ENCODE assay signal across 1 cellular context in the genomic region with DNA sequence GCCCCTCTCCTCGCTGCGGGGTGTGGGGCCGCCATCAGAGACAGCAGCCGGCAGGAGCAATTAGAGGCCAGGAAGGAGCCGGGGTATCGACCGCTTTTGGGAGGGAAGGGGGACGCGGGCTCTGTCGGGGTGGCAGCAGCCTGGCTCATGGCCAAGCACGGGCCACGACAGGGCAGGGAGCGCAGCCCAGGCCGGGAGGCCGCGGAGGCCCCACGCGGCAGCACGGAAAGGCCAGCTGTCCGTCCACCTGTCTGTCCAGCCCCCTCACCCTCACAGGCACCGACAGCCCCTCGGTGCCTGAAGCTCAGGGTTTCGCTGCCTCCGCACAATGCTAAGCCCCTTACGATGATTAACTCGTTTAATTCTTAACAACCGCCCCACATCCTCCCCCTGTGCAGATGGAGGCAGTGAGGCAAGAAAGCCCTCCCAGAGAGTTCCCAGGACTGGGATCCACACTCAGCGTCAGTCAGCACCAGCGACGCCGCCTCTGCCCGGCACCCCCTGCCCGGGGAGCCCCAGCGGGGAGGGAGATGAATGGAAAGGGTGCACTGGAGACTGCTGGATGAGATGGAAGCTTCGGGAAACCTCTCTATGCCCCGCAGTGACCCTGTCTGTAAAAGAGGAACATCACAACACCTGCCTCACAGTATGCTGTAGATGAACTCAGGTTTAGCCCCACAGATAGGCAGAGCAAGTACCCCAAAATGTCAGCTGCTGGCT.
TF ChIP-seq lines count a peak whose summit lies in the region.

No MANE protein-coding gene starts in this region.

TF ChIP-seq in GM23338, 12 proteins besides CTCF, POLR2A, EP300 and RAD21 (continued from another document):
- TF ChIP-seq, protein P1, sequence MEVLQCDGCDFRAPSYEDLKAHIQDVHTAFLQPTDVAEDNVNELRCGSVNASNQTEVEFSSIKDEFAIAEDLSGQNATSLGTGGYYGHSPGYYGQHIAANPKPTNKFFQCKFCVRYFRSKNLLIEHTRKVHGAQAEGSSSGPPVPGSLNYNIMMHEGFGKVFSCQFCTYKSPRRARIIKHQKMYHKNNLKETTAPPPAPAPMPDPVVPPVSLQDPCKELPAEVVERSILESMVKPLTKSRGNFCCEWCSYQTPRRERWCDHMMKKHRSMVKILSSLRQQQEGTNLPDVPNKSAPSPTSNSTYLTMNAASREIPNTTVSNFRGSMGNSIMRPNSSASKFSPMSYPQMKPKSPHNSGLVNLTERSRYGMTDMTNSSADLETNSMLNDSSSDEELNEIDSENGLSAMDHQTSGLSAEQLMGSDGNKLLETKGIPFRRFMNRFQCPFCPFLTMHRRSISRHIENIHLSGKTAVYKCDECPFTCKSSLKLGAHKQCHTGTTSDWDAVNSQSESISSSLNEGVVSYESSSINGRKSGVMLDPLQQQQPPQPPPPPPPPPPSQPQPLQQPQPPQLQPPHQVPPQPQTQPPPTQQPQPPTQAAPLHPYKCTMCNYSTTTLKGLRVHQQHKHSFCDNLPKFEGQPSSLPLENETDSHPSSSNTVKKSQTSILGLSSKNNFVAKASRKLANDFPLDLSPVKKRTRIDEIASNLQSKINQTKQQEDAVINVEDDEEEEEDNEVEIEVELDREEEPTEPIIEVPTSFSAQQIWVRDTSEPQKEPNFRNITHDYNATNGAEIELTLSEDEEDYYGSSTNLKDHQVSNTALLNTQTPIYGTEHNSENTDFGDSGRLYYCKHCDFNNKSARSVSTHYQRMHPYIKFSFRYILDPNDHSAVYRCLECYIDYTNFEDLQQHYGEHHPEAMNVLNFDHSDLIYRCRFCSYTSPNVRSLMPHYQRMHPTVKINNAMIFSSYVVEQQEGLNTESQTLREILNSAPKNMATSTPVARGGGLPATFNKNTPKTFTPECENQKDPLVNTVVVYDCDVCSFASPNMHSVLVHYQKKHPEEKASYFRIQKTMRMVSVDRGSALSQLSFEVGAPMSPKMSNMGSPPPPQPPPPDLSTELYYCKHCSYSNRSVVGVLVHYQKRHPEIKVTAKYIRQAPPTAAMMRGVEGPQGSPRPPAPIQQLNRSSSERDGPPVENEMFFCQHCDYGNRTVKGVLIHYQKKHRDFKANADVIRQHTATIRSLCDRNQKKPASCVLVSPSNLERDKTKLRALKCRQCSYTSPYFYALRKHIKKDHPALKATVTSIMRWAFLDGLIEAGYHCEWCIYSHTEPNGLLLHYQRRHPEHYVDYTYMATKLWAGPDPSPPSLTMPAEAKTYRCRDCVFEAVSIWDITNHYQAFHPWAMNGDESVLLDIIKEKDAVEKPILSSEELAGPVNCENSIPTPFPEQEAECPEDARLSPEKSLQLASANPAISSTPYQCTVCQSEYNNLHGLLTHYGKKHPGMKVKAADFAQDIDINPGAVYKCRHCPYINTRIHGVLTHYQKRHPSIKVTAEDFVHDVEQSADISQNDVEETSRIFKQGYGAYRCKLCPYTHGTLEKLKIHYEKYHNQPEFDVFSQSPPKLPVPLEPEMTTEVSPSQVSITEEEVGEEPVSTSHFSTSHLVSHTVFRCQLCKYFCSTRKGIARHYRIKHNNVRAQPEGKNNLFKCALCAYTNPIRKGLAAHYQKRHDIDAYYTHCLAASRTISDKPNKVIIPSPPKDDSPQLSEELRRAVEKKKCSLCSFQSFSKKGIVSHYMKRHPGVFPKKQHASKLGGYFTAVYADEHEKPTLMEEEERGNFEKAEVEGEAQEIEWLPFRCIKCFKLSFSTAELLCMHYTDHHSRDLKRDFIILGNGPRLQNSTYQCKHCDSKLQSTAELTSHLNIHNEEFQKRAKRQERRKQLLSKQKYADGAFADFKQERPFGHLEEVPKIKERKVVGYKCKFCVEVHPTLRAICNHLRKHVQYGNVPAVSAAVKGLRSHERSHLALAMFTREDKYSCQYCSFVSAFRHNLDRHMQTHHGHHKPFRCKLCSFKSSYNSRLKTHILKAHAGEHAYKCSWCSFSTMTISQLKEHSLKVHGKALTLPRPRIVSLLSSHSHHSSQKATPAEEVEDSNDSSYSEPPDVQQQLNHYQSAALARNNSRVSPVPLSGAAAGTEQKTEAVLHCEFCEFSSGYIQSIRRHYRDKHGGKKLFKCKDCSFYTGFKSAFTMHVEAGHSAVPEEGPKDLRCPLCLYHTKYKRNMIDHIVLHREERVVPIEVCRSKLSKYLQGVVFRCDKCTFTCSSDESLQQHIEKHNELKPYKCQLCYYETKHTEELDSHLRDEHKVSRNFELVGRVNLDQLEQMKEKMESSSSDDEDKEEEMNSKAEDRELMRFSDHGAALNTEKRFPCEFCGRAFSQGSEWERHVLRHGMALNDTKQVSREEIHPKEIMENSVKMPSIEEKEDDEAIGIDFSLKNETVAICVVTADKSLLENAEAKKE (CRISPR knock-in tag; IDR thresholded peaks at IDR 0.05) = no peak
- TF ChIP-seq, protein P2, sequence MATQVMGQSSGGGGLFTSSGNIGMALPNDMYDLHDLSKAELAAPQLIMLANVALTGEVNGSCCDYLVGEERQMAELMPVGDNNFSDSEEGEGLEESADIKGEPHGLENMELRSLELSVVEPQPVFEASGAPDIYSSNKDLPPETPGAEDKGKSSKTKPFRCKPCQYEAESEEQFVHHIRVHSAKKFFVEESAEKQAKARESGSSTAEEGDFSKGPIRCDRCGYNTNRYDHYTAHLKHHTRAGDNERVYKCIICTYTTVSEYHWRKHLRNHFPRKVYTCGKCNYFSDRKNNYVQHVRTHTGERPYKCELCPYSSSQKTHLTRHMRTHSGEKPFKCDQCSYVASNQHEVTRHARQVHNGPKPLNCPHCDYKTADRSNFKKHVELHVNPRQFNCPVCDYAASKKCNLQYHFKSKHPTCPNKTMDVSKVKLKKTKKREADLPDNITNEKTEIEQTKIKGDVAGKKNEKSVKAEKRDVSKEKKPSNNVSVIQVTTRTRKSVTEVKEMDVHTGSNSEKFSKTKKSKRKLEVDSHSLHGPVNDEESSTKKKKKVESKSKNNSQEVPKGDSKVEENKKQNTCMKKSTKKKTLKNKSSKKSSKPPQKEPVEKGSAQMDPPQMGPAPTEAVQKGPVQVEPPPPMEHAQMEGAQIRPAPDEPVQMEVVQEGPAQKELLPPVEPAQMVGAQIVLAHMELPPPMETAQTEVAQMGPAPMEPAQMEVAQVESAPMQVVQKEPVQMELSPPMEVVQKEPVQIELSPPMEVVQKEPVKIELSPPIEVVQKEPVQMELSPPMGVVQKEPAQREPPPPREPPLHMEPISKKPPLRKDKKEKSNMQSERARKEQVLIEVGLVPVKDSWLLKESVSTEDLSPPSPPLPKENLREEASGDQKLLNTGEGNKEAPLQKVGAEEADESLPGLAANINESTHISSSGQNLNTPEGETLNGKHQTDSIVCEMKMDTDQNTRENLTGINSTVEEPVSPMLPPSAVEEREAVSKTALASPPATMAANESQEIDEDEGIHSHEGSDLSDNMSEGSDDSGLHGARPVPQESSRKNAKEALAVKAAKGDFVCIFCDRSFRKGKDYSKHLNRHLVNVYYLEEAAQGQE (IDR thresholded peaks at IDR 0.05; ENCODE audit: unreplicated experiment) = no peak
